ENCODE assay signal across 27 cellular contexts in the genomic region with DNA sequence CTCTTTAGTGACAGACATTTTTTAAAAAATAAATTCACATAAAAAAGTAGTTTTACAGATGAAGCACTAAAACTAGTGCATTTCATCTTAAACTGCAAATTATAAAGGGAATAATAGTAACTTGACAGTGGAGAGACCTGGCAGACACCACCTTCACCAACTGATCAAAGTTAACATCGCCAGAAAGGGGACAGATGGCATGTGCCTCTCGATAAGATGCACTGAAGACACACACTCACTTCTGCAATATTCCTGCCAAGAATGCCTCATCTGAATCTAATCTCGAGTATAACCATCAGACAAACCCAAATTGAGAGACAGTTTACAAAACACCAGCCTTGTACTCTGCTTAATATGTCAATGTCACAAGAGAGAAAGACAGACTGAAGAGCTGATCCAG. TPM values are rescaled to one million over a fixed set of nuclear protein-coding genes. Genes with fewer than 3 reads are reported as not detected.
DNase-seq lines count a peak whose midpoint lies in the region; ATAC-seq, FAIRE-seq and TF ChIP-seq lines count a peak whose summit lies in the region.
"Had no signal": no experiment of that assay in that cellular context is flagged by ENCODE, and none has a peak within 500 bp of the region (broad histone marks: within the 10 kb centered on the region; RNA-seq: fewer than 3 reads in every experiment).

No MANE protein-coding gene starts in this region.

- intact Hi-C loops in K562 (cut with micrococcal nuclease): no loop called here

- TF ChIP-seq CTCF in K562 (IDR thresholded peaks at IDR 0.05 in 2 of 3, conservative IDR thresholded peaks at IDR 0.05 in 1 of 3; ENCODE audit: insufficient read depth in 2 of 3, low read depth in 1 of 3, low read length in 3 of 3) (no peak), nephron progenitor cell (IDR thresholded peaks at IDR 0.05) (no peak)

- peaks cover 71% of the 10 kb centered on the region for H3K4me1 Mint-ChIP-seq in activated naive CD8-positive, alpha-beta T cell (ENCODE audit: low read depth)
- peaks cover 74% of the 10 kb centered on the region for H3K4me1 Mint-ChIP-seq in activated naive CD8-positive, alpha-beta T cell treated with anti-CD3 and anti-CD28 coated beads, Interleukin-2, amount 50 U/mL, for 24 hours
- peaks cover 47% of the 10 kb centered on the region for H3K4me1 Mint-ChIP-seq in nephron progenitor cell

- H3K36me3 ChIP-seq in K562 (ENCODE audit: control insufficient read depth, insufficient read depth, low read length) (peaks cover 61% of the 10 kb centered on the region), skeletal muscle tissue (ENCODE audit: control insufficient read depth in 3 of 3, insufficient read depth in 3 of 3, low read length in 3 of 3) (peaks cover 11 to 19% (median 16%) of the 10 kb centered on the region in 3 donors)
- H3K36me3 ChIP-seq: neural progenitor cell, SJCRH30 had no signal

- peak overlapping the region; percentile 62 for H3K4me3 Mint-ChIP-seq in activated naive CD8-positive, alpha-beta T cell
- no peak overlapping the region for H3K4me3 Mint-ChIP-seq in activated naive CD8-positive, alpha-beta T cell treated with anti-CD3 and anti-CD28 coated beads, Interleukin-2, amount 50 U/mL, for 24 hours
- H3K4me3 Mint-ChIP-seq in nephron progenitor cell: no peak overlapping the region
- H3K4me3 Mint-ChIP-seq: activated CD8-positive, alpha-beta T cell treated with anti-CD3 and anti-CD28 coated beads, Interleukin-2, amount 10 ng/mL, durations not matched to agents 7 days and 5 days; activated naive CD8-positive, alpha-beta T cell treated with anti-CD3 and anti-CD28 coated beads for 36 hours; activated T-cell treated with anti-CD3 and anti-CD28 coated beads, Interleukin-2, amount 50 U/mL, for 4 hours; neural progenitor cell had no signal

- H3K27ac Mint-ChIP-seq in activated naive CD8-positive, alpha-beta T cell: no peak overlapping the region
- no peak overlapping the region for H3K27ac Mint-ChIP-seq in activated naive CD8-positive, alpha-beta T cell treated with anti-CD3 and anti-CD28 coated beads, Interleukin-2, amount 50 U/mL, for 24 hours
- no peak overlapping the region for H3K27ac Mint-ChIP-seq in nephron progenitor cell
- H3K27ac Mint-ChIP-seq: activated CD8-positive, alpha-beta T cell treated with anti-CD3 and anti-CD28 coated beads, Interleukin-2, amount 10 ng/mL, durations not matched to agents 7 days and 5 days; activated naive CD8-positive, alpha-beta T cell treated with anti-CD3 and anti-CD28 coated beads for 36 hours; neural progenitor cell had no signal

- DNase-seq in activated naive CD8-positive, alpha-beta T cell treated with anti-CD3 and anti-CD28 coated beads, Interleukin-2, amount 50 U/mL, for 24 hours: no peak
- DNase-seq in NCI-H446 treated with DMSO at 0.1 percent for 48 hours (lab: John Stamatoyannopoulos, UW) (peak; percentile 72), K562 (ENCODE audit: extremely low read depth in 1 of 4, low spot score in 3 of 4) (no peak), nephron progenitor cell (no peak), DMS53 treated with DMSO at 0.1 percent for 48 hours (lab: John Stamatoyannopoulos, UW; ENCODE audit: unreplicated experiment) (no peak)
- DNase-seq: activated CD8-positive, alpha-beta T cell treated with anti-CD3 and anti-CD28 coated beads, Interleukin-2, amount 10 ng/mL, durations not matched to agents 7 days and 5 days; activated naive CD8-positive, alpha-beta T cell treated with anti-CD3 and anti-CD28 coated beads for 36 hours; activated T-cell treated with anti-CD3 and anti-CD28 coated beads, Interleukin-2, amount 50 U/mL, for 4 hours; body of pancreas; CD8-positive, alpha-beta memory T cell; cortex of kidney; DND-41; kidney; mesendoderm; MM.1S; NCI-H2029; NCI-H526 treated with DMSO at 0.1 percent for 48 hours; PC-9; SJCRH30; stimulated activated CD8-positive, alpha-beta memory T cell treated with anti-CD3 and anti-CD28 coated beads, Interleukin-4, amount 100 ng/mL, for 48 hours had no signal

- POLR2A ChIA-PET in K562 (lab: Yijun Ruan, JAX): interaction anchor here (1.6 kb wide), 1 partner anchor 13 kb away, joined by 5 read pairs; no protein-coding TSS in a partner anchor

- no peak overlapping the region for H3K9ac ChIP-seq in K562 (ENCODE audit: insufficient read depth in 1 of 2, low read depth in 2 of 2, low read length in 2 of 2)
- H3K9ac ChIP-seq in skeletal muscle tissue (ENCODE audit: low read depth in 1 of 3, low read length in 3 of 3): peak overlapping the region in 1 of 3 donors; percentile 10
- H3K9ac ChIP-seq: neural progenitor cell had no signal

- no peaks in the 10 kb centered on the region for H3K27me3 Mint-ChIP-seq in activated naive CD8-positive, alpha-beta T cell
- no peaks in the 10 kb centered on the region for H3K27me3 Mint-ChIP-seq in activated naive CD8-positive, alpha-beta T cell treated with anti-CD3 and anti-CD28 coated beads, Interleukin-2, amount 50 U/mL, for 24 hours
- peaks cover 1% of the 10 kb centered on the region for H3K27me3 Mint-ChIP-seq in nephron progenitor cell (ENCODE audit: low read depth, poor library complexity)
- H3K27me3 Mint-ChIP-seq: activated naive CD8-positive, alpha-beta T cell treated with anti-CD3 and anti-CD28 coated beads for 36 hours; CD8-positive, alpha-beta memory T cell had no signal

- WGBS in K562 (ENCODE audit: insufficient coverage, low coverage, missing lambda C conversion rate): 37% methylated on average over 3 of the region's 3 CpGs

- no peak for ATAC-seq in activated naive CD8-positive, alpha-beta T cell treated with anti-CD3 and anti-CD28 coated beads, Interleukin-2, amount 50 U/mL, for 24 hours
- ATAC-seq in K562 (no peak), HG02973 (IDR thresholded peaks at IDR 0.05; ENCODE audit: unreplicated experiment) (no peak)
- ATAC-seq: activated CD4-positive, CD25-positive, alpha-beta regulatory T cell treated with anti-CD3 and anti-CD28 coated beads, Interleukin-2, amount 50 U/mL, for 24 hours; activated CD8-positive, alpha-beta T cell treated with anti-CD3 and anti-CD28 coated beads, Interleukin-2, amount 10 ng/mL, durations not matched to agents 7 days and 5 days; activated T-cell treated with anti-CD3 and anti-CD28 coated beads, Interleukin-2, amount 50 U/mL, for 4 hours; body of pancreas; HCT116 had no signal

- no peak overlapping the region for H3K27ac ChIP-seq in K562 (ENCODE audit: extremely low read depth, low read depth, low read length)
- peak overlapping the region; percentile 0 for H3K27ac ChIP-seq in skeletal muscle tissue (ENCODE audit: low read depth, low read length)
- H3K27ac ChIP-seq: body of pancreas, neural progenitor cell, PC-9, SJCRH30, suprapubic skin had no signal

- peaks cover 46% of the 10 kb centered on the region for H3K79me2 ChIP-seq in K562 (ENCODE audit: control insufficient read depth, insufficient read depth, low read length)

- no peak for TF ChIP-seq POLR2A in K562 (conservative IDR thresholded peaks at IDR 0.05)

- H3K4me3 ChIP-seq in K562 (no peak overlapping the region), skeletal muscle tissue (ENCODE audit: low read length in 3 of 3) (no peak overlapping the region)
- H3K4me3 ChIP-seq: body of pancreas, neural progenitor cell, PC-9, SJCRH30, suprapubic skin had no signal

- H2AFZ ChIP-seq in K562 (ENCODE audit: low read depth, low read length): no peak overlapping the region
- H2AFZ ChIP-seq: neural progenitor cell, PC-9 had no signal

- CTCF ChIA-PET in K562 (lab: Yijun Ruan, JAX; ENCODE audit: low intra/inter-chr PET ratio): no interaction called here

- TF ChIP-seq EP300 in K562 (IDR thresholded peaks at IDR 0.05; ENCODE audit: low read length): no peak

- peaks cover 56% of the 10 kb centered on the region for H4K20me1 ChIP-seq in K562 (replicated peaks; ENCODE audit: control insufficient read depth, insufficient read depth, low read length)

- BruUV-seq in K562 (replicated peaks; lab: Mats Ljungman, UMichigan): no TSS peak

- H3K9me3 ChIP-seq in K562 (replicated peaks; ENCODE audit: control insufficient read depth, insufficient read depth, low read depth, low read length): no peaks in the 10 kb centered on the region
- H3K9me3 ChIP-seq in skeletal muscle tissue (ENCODE audit: control insufficient read depth in 3 of 3, low read length in 3 of 3): no peaks in the 10 kb centered on the region
- H3K9me3 ChIP-seq: body of pancreas, SJCRH30, suprapubic skin had no signal

- no peaks in the 10 kb centered on the region for H3K9me3 Mint-ChIP-seq in activated naive CD8-positive, alpha-beta T cell (ENCODE audit: low read depth)
- no peaks in the 10 kb centered on the region for H3K9me3 Mint-ChIP-seq in activated naive CD8-positive, alpha-beta T cell treated with anti-CD3 and anti-CD28 coated beads, Interleukin-2, amount 50 U/mL, for 24 hours
- H3K9me3 Mint-ChIP-seq in nephron progenitor cell: no peaks in the 10 kb centered on the region
- H3K9me3 Mint-ChIP-seq: activated naive CD8-positive, alpha-beta T cell treated with anti-CD3 and anti-CD28 coated beads for 36 hours; activated T-cell treated with anti-CD3 and anti-CD28 coated beads, Interleukin-2, amount 50 U/mL, for 4 hours; CD8-positive, alpha-beta memory T cell; neural progenitor cell had no signal

- in situ Hi-C loops in K562 (cut with MboI): loop anchor here (10.0 kb wide), 1 partner anchor 681 kb away; no protein-coding TSS in a partner anchor

- peaks cover 10% of the 10 kb centered on the region for H3K36me3 Mint-ChIP-seq in activated naive CD8-positive, alpha-beta T cell
- peaks cover 36% of the 10 kb centered on the region for H3K36me3 Mint-ChIP-seq in activated naive CD8-positive, alpha-beta T cell treated with anti-CD3 and anti-CD28 coated beads, Interleukin-2, amount 50 U/mL, for 24 hours (ENCODE audit: low read depth)
- peaks cover 10% of the 10 kb centered on the region for H3K36me3 Mint-ChIP-seq in nephron progenitor cell (ENCODE audit: low read depth)

- FAIRE-seq in K562 (lab: Jason Lieb, UNC): peak; percentile 26
- FAIRE-seq: kidney had no signal

- no peaks in the 10 kb centered on the region for H3K27me3 ChIP-seq in K562 (ENCODE audit: control insufficient read depth in 2 of 2, insufficient read depth in 2 of 2, low read length in 2 of 2)
- H3K27me3 ChIP-seq in skeletal muscle tissue (ENCODE audit: control insufficient read depth in 3 of 3, insufficient read depth in 3 of 3, low read length in 3 of 3): no peaks in the 10 kb centered on the region
- H3K27me3 ChIP-seq: body of pancreas, neural progenitor cell, SJCRH30, suprapubic skin had no signal

- peaks cover 12 to 31% of the 10 kb centered on the region in 2 experiments for H3K4me1 ChIP-seq in K562 (replicated peaks in 1 of 2; ENCODE audit: control insufficient read depth in 2 of 2, insufficient read depth in 2 of 2, low read length in 2 of 2)
- H3K4me1 ChIP-seq in skeletal muscle tissue (ENCODE audit: control insufficient read depth in 3 of 3, insufficient read depth in 3 of 3, low read length in 3 of 3): peaks cover 79 to 87% (median 81%) of the 10 kb centered on the region in 3 donors

- no peak for TF ChIP-seq RAD21 in K562 (CRISPR knock-in tag; conservative IDR thresholded peaks at IDR 0.05 in 1 of 2, IDR thresholded peaks at IDR 0.05 in 1 of 2)

- H3K9me1 ChIP-seq in K562 (ENCODE audit: control insufficient read depth, insufficient read depth, low read length): peaks cover 13% of the 10 kb centered on the region

- no peak overlapping the region for H3K4me2 ChIP-seq in K562 (ENCODE audit: insufficient read depth, low read length)
- H3K4me2 ChIP-seq: neural progenitor cell, PC-9 had no signal

RNA-seq across cellular contexts. Expression of a gene that starts 6.8 kb away (rescaled TPM):
- 19.9 and 32.5 TPM in 2 replicates for total RNA-seq in K562 (2011; cell fraction: chromatin; rRNA removed; ENCODE audit: low replicate concordance)
- total RNA-seq in K562 (2011; cell fraction: nucleolus; rRNA removed): 26.5 and 30.0 TPM in 2 replicates
- 26.1 and 37.4 TPM in 2 replicates for total RNA-seq in K562 (2011; cell fraction: nucleoplasm; rRNA removed)
- 35.8 and 43.1 TPM in 2 replicates for total RNA-seq in K562 (2014; rRNA removed)
- total RNA-seq in K562 (2014; rRNA removed; fragmentation: Illumina TruSeq; extraction: Trizol): 18.2 and 22.0 TPM in 2 replicates
- 29.6 and 31.3 TPM in 2 replicates for total RNA-seq in K562 (2015; rRNA removed; fragmentation: Illumina TruSeq; extraction: Trizol)
- 33.3 and 38.2 TPM in 2 replicates for total RNA-seq in K562 (2021)
- 20.0 and 24.5 TPM in 2 replicates for polyA plus RNA-seq in K562 (2011; rRNA removed)
- polyA plus RNA-seq in K562 (2011; cell fraction: cytosol; rRNA removed): 35.9 and 65.4 TPM in 2 replicates
- polyA plus RNA-seq in K562 (2011; cell fraction: nucleus; rRNA removed): 24.2 and 31.3 TPM in 2 replicates
- polyA plus RNA-seq in K562 (2012): 34.3 and 38.6 TPM in 2 replicates
- 39.2 and 40.1 TPM in 2 replicates for polyA plus RNA-seq in K562 (2014; fragmentation: Illumina TruSeq; extraction: Trizol)
- 1 to 10 TPM; 2.9 to 3.7 TPM for polyA plus RNA-seq in K562 (2014; fragmentation: Nextera tagmentation; extraction: Ambion mirVana)
- 21.1 and 31.5 TPM in 2 replicates for polyA plus RNA-seq in K562 (2014; rRNA removed)
- polyA minus RNA-seq in K562 (2011; rRNA and poly(A)+ RNA removed): 25.2 and 29.1 TPM in 2 replicates
- 21.8 and 24.2 TPM in 2 replicates for polyA minus RNA-seq in K562 (2011; cell fraction: cytosol; rRNA and poly(A)+ RNA removed)
- 12.3 and 19.3 TPM in 2 replicates for polyA minus RNA-seq in K562 (2011; cell fraction: nucleus; rRNA and poly(A)+ RNA removed)
- 42.8 TPM for total RNA-seq in skeletal muscle tissue

RNA-seq across cellular contexts. Expression of a gene that starts 8.9 kb away (rescaled TPM):
- total RNA-seq in K562 (2011; cell fraction: chromatin; rRNA removed; ENCODE audit: low replicate concordance): 90.8 and 106 TPM in 2 replicates
- total RNA-seq in K562 (2011; cell fraction: nucleolus; rRNA removed): 41.2 and 41.7 TPM in 2 replicates
- 59.0 and 65.7 TPM in 2 replicates for total RNA-seq in K562 (2011; cell fraction: nucleoplasm; rRNA removed)
- total RNA-seq in K562 (2014; rRNA removed) (9.8 and 13.6 TPM in 2 replicates), K562 (2014; rRNA removed; fragmentation: Illumina TruSeq; extraction: Trizol) (11.4 and 13.2 TPM in 2 replicates), K562 (2015; rRNA removed; fragmentation: Illumina TruSeq; extraction: Trizol) (8.5 and 10.0 TPM in 2 replicates), K562 (2021) (22.1 and 22.3 TPM in 2 replicates), skeletal muscle tissue (14.6 TPM)
- polyA plus RNA-seq in K562 (2011; rRNA removed) (8.8 and 10.4 TPM in 2 replicates), K562 (2014; fragmentation: Illumina TruSeq; extraction: Trizol) (15.6 and 16.1 TPM in 2 replicates), K562 (2014; fragmentation: Nextera tagmentation; extraction: Ambion mirVana) (1 to 10 TPM in 1 of 2 experiments, under 1 TPM in 1; 1.00 to 1.4 TPM), K562 (2014; rRNA removed) (10.6 and 10.8 TPM in 2 replicates)
- polyA plus RNA-seq in K562 (2011; cell fraction: cytosol; rRNA removed): 7.3 and 8.2 TPM in 2 replicates
- polyA plus RNA-seq in K562 (2011; cell fraction: nucleus; rRNA removed): 13.4 and 16.9 TPM in 2 replicates
- 13.6 and 19.6 TPM in 2 replicates for polyA plus RNA-seq in K562 (2012)
- 35.1 and 47.1 TPM in 2 replicates for polyA minus RNA-seq in K562 (2011; rRNA and poly(A)+ RNA removed)
- polyA minus RNA-seq in K562 (2011; cell fraction: cytosol; rRNA and poly(A)+ RNA removed): 21.8 and 27.7 TPM in 2 replicates
- 14.4 and 24.4 TPM in 2 replicates for polyA minus RNA-seq in K562 (2011; cell fraction: nucleus; rRNA and poly(A)+ RNA removed)

RNA-seq across cellular contexts. Expression of a gene that starts 58.5 kb away (rescaled TPM):
- 0.19 TPM in 1 of 2 replicates, not detected in the other for total RNA-seq in K562 (2011; cell fraction: chromatin; rRNA removed; ENCODE audit: low replicate concordance)
- not detected in 2 replicates for total RNA-seq in K562 (2011; cell fraction: nucleolus; rRNA removed)
- total RNA-seq in K562 (2011; cell fraction: nucleoplasm; rRNA removed): 0.31 TPM in 1 of 2 replicates, not detected in the other
- total RNA-seq in K562 (2014; rRNA removed) (not detected in 2 replicates), K562 (2014; rRNA removed; fragmentation: Illumina TruSeq; extraction: Trizol) (not detected in 2 replicates), K562 (2015; rRNA removed; fragmentation: Illumina TruSeq; extraction: Trizol) (0.04 and 0.11 TPM in 2 replicates), K562 (2021) (0.20 and 0.38 TPM in 2 replicates), skeletal muscle tissue (1.0 TPM)
- polyA plus RNA-seq in K562 (2011; rRNA removed) (not detected in 2 replicates), K562 (2014; fragmentation: Illumina TruSeq; extraction: Trizol) (not detected in 2 replicates), K562 (2014; fragmentation: Nextera tagmentation; extraction: Ambion mirVana) (under 1 TPM; 0.01 to 0.08 TPM), K562 (2014; rRNA removed) (0.11 TPM in 1 of 2 replicates, not detected in the other)
- polyA plus RNA-seq in K562 (2011; cell fraction: cytosol; rRNA removed): not detected in 2 replicates
- 0.04 and 0.13 TPM in 2 replicates for polyA plus RNA-seq in K562 (2011; cell fraction: nucleus; rRNA removed)
- 0.23 and 0.25 TPM in 2 replicates for polyA plus RNA-seq in K562 (2012)
- 0.06 TPM in 1 of 2 replicates, not detected in the other for polyA minus RNA-seq in K562 (2011; rRNA and poly(A)+ RNA removed)
- polyA minus RNA-seq in K562 (2011; cell fraction: cytosol; rRNA and poly(A)+ RNA removed): not detected in 2 replicates
- polyA minus RNA-seq in K562 (2011; cell fraction: nucleus; rRNA and poly(A)+ RNA removed): not detected in 2 replicates
